ENCODE assay signal across 2 cellular contexts in genomic region chr6:3315841-3316240, GRCh38.
TF ChIP-seq lines count a peak whose summit lies in the region.

No MANE protein-coding gene starts in this region.

TF ChIP-seq in GM23338, 12 proteins besides CTCF, POLR2A, EP300 and RAD21:
- TF ChIP-seq CREB1 (CRISPR knock-in tag; IDR thresholded peaks at IDR 0.05; ENCODE audit: low read depth): no peak
- TF ChIP-seq NANOG (IDR thresholded peaks at IDR 0.05; ENCODE audit: borderline replicate concordance): no peak
- no peak for TF ChIP-seq POLR2AphosphoS5 (IDR thresholded peaks at IDR 0.05; ENCODE audit: low read depth)
- no peak for TF ChIP-seq JUNB (IDR thresholded peaks at IDR 0.05; ENCODE audit: unreplicated experiment)
- TF ChIP-seq STAT1 (IDR thresholded peaks at IDR 0.05; ENCODE audit: unreplicated experiment): no peak
- TF ChIP-seq REST (IDR thresholded peaks at IDR 0.05; ENCODE audit: unreplicated experiment): no peak
- TF ChIP-seq EZH2 (IDR thresholded peaks at IDR 0.05; ENCODE audit: low read depth, unreplicated experiment): no peak
- TF ChIP-seq ZNF114 (CRISPR knock-in tag; IDR thresholded peaks at IDR 0.05): no peak
- no peak for TF ChIP-seq ETS1 (IDR thresholded peaks at IDR 0.05)
- no peak for TF ChIP-seq EZH2phosphoT487 (IDR thresholded peaks at IDR 0.05; ENCODE audit: unreplicated experiment)
- no peak for TF ChIP-seq ZNF331 (CRISPR knock-in tag; IDR thresholded peaks at IDR 0.05; ENCODE audit: low read depth)
- TF ChIP-seq, protein P1, sequence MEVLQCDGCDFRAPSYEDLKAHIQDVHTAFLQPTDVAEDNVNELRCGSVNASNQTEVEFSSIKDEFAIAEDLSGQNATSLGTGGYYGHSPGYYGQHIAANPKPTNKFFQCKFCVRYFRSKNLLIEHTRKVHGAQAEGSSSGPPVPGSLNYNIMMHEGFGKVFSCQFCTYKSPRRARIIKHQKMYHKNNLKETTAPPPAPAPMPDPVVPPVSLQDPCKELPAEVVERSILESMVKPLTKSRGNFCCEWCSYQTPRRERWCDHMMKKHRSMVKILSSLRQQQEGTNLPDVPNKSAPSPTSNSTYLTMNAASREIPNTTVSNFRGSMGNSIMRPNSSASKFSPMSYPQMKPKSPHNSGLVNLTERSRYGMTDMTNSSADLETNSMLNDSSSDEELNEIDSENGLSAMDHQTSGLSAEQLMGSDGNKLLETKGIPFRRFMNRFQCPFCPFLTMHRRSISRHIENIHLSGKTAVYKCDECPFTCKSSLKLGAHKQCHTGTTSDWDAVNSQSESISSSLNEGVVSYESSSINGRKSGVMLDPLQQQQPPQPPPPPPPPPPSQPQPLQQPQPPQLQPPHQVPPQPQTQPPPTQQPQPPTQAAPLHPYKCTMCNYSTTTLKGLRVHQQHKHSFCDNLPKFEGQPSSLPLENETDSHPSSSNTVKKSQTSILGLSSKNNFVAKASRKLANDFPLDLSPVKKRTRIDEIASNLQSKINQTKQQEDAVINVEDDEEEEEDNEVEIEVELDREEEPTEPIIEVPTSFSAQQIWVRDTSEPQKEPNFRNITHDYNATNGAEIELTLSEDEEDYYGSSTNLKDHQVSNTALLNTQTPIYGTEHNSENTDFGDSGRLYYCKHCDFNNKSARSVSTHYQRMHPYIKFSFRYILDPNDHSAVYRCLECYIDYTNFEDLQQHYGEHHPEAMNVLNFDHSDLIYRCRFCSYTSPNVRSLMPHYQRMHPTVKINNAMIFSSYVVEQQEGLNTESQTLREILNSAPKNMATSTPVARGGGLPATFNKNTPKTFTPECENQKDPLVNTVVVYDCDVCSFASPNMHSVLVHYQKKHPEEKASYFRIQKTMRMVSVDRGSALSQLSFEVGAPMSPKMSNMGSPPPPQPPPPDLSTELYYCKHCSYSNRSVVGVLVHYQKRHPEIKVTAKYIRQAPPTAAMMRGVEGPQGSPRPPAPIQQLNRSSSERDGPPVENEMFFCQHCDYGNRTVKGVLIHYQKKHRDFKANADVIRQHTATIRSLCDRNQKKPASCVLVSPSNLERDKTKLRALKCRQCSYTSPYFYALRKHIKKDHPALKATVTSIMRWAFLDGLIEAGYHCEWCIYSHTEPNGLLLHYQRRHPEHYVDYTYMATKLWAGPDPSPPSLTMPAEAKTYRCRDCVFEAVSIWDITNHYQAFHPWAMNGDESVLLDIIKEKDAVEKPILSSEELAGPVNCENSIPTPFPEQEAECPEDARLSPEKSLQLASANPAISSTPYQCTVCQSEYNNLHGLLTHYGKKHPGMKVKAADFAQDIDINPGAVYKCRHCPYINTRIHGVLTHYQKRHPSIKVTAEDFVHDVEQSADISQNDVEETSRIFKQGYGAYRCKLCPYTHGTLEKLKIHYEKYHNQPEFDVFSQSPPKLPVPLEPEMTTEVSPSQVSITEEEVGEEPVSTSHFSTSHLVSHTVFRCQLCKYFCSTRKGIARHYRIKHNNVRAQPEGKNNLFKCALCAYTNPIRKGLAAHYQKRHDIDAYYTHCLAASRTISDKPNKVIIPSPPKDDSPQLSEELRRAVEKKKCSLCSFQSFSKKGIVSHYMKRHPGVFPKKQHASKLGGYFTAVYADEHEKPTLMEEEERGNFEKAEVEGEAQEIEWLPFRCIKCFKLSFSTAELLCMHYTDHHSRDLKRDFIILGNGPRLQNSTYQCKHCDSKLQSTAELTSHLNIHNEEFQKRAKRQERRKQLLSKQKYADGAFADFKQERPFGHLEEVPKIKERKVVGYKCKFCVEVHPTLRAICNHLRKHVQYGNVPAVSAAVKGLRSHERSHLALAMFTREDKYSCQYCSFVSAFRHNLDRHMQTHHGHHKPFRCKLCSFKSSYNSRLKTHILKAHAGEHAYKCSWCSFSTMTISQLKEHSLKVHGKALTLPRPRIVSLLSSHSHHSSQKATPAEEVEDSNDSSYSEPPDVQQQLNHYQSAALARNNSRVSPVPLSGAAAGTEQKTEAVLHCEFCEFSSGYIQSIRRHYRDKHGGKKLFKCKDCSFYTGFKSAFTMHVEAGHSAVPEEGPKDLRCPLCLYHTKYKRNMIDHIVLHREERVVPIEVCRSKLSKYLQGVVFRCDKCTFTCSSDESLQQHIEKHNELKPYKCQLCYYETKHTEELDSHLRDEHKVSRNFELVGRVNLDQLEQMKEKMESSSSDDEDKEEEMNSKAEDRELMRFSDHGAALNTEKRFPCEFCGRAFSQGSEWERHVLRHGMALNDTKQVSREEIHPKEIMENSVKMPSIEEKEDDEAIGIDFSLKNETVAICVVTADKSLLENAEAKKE (CRISPR knock-in tag; IDR thresholded peaks at IDR 0.05): no peak

TF ChIP-seq in K562, 482 proteins besides CTCF, POLR2A, EP300 and RAD21:
- TF ChIP-seq SMARCE1 (IDR thresholded peaks at IDR 0.05) (no peak), BHLHE40 (IDR thresholded peaks at IDR 0.05; ENCODE audit: low read length) (no peak), SMAD2 (IDR thresholded peaks at IDR 0.05; ENCODE audit: low read depth, low read length) (no peak), LCOR (CRISPR knock-in tag; IDR thresholded peaks at IDR 0.05) (no peak), ZBED1 (IDR thresholded peaks at IDR 0.05) (no peak), ZNF133 (CRISPR knock-in tag; IDR thresholded peaks at IDR 0.05) (no peak), MYC (IDR thresholded peaks at IDR 0.05; ENCODE audit: low read depth, low read length) (no peak), MYC (CRISPR knock-in tag; IDR thresholded peaks at IDR 0.05; ENCODE audit: borderline replicate concordance, low read depth) (no peak), TCF3 (CRISPR knock-in tag; IDR thresholded peaks at IDR 0.05) (no peak), SNIP1 (IDR thresholded peaks at IDR 0.05; ENCODE audit: low read depth) (no peak), SRSF1 (IDR thresholded peaks at IDR 0.05; ENCODE audit: low read depth, low read length) (no peak)
- TF ChIP-seq, protein P2, sequence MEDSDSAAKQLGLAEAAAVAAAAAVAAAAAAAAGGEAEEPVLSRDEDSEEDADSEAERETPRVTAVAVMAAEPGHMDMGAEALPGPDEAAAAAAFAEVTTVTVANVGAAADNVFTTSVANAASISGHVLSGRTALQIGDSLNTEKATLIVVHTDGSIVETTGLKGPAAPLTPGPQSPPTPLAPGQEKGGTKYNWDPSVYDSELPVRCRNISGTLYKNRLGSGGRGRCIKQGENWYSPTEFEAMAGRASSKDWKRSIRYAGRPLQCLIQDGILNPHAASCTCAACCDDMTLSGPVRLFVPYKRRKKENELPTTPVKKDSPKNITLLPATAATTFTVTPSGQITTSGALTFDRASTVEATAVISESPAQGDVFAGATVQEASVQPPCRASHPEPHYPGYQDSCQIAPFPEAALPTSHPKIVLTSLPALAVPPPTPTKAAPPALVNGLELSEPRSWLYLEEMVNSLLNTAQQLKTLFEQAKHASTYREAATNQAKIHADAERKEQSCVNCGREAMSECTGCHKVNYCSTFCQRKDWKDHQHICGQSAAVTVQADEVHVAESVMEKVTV (CRISPR knock-in tag; IDR thresholded peaks at IDR 0.05): no peak
- TF ChIP-seq, protein P3, sequence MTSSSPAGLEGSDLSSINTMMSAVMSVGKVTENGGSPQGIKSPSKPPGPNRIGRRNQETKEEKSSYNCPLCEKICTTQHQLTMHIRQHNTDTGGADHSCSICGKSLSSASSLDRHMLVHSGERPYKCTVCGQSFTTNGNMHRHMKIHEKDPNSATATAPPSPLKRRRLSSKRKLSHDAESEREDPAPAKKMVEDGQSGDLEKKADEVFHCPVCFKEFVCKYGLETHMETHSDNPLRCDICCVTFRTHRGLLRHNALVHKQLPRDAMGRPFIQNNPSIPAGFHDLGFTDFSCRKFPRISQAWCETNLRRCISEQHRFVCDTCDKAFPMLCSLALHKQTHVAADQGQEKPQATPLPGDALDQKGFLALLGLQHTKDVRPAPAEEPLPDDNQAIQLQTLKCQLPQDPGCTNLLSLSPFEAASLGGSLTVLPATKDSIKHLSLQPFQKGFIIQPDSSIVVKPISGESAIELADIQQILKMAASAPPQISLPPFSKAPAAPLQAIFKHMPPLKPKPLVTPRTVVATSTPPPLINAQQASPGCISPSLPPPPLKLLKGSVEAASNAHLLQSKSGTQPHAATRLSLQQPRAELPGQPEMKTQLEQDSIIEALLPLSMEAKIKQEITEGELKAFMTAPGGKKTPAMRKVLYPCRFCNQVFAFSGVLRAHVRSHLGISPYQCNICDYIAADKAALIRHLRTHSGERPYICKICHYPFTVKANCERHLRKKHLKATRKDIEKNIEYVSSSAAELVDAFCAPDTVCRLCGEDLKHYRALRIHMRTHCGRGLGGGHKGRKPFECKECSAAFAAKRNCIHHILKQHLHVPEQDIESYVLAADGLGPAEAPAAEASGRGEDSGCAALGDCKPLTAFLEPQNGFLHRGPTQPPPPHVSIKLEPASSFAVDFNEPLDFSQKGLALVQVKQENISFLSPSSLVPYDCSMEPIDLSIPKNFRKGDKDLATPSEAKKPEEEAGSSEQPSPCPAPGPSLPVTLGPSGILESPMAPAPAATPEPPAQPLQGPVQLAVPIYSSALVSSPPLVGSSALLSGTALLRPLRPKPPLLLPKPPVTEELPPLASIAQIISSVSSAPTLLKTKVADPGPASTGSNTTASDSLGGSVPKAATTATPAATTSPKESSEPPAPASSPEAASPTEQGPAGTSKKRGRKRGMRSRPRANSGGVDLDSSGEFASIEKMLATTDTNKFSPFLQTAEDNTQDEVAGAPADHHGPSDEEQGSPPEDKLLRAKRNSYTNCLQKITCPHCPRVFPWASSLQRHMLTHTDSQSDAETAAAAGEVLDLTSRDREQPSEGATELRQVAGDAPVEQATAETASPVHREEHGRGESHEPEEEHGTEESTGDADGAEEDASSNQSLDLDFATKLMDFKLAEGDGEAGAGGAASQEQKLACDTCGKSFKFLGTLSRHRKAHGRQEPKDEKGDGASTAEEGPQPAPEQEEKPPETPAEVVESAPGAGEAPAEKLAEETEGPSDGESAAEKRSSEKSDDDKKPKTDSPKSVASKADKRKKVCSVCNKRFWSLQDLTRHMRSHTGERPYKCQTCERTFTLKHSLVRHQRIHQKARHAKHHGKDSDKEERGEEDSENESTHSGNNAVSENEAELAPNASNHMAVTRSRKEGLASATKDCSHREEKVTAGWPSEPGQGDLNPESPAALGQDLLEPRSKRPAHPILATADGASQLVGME (CRISPR knock-in tag; IDR thresholded peaks at IDR 0.05): no peak
- TF ChIP-seq, protein P4, sequence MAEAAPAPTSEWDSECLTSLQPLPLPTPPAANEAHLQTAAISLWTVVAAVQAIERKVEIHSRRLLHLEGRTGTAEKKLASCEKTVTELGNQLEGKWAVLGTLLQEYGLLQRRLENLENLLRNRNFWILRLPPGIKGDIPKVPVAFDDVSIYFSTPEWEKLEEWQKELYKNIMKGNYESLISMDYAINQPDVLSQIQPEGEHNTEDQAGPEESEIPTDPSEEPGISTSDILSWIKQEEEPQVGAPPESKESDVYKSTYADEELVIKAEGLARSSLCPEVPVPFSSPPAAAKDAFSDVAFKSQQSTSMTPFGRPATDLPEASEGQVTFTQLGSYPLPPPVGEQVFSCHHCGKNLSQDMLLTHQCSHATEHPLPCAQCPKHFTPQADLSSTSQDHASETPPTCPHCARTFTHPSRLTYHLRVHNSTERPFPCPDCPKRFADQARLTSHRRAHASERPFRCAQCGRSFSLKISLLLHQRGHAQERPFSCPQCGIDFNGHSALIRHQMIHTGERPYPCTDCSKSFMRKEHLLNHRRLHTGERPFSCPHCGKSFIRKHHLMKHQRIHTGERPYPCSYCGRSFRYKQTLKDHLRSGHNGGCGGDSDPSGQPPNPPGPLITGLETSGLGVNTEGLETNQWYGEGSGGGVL (CRISPR knock-in tag; IDR thresholded peaks at IDR 0.05): no peak
